In the genomic region with DNA sequence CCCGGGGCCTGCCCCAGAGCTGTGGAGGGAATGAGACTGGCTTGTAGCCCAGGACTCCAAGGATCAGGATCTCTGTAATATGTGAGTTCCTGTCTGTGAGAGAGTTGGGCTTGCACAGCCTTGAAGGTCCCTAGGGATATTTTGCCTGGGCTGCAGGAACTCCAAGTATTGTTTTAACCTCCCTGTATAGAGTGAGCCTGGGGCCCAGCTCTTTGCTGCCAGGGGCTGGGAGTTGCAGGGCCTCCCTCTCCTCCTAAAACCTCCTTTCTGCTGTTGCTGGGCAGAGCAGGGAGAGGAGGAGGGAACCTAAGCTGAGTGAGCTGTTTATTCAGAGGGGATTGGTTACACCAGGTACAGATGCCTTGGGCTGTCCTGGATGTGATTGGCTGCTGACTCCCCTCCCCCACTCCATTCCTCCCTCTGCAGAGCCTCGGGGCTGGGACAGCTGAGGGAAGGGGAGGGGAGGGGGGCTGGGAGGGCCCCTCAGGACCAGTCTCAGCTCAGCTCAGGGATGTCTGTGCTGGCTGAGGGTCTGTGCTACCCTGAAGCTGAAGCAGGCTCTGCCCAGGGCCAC, we compare ENCODE assay signal across 1 cellular context.
TF ChIP-seq lines count a peak whose summit lies in the region.

No MANE protein-coding gene starts in this region.

TF ChIP-seq in H1, 55 proteins besides CTCF, POLR2A, EP300 and RAD21:
- TF ChIP-seq SP1 (IDR thresholded peaks at IDR 0.05; ENCODE audit: low read depth, low read length) = 0 out of 2 replicates have a peak, but pooled peaks have one; percentile 6
- TF ChIP-seq ASH2L (IDR thresholded peaks at IDR 0.05; ENCODE audit: low read length) = peak; percentile 18
- TF ChIP-seq RFX5 (IDR thresholded peaks at IDR 0.05; ENCODE audit: borderline replicate concordance, low read depth, low read length) = peak; percentile 69; the same call in 1 of the 2 replicates
